In the genomic region with DNA sequence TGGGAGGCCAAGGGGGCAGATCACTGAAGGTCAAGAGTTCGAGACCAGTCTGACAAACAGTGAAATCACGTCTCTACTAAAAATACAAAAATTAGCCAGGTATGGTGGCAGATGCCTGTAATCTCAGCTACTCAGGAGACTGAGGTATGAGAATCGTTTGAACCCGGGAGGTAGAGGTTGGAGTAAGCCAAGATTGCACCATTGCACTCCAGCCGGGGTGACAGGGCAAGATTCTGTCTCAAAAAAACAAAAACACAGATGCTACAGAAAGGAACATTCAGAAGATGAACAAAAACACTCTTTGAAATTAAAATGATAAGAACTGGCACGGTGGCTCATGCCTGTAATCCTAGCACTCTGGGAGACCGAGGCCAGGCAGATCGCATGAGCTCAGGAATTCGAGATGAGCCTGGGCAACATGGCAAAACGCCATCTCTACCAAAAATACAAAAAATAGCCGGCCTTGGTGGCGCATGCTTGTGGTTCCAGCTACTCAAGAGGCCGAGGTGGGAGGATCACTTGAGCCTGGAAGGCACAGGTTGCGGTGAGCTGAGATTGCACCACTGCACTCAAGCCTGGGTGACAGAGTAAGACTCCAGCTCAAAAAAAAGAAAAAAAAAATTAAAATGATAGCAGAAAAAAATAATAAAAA, we compare ENCODE assay signal across 1 cellular context.
TF ChIP-seq lines count a peak whose summit lies in the region.

No MANE protein-coding gene starts in this region.

TF ChIP-seq in WTC11, 78 proteins besides CTCF, POLR2A, EP300 and RAD21 (continued from another document):
- TF ChIP-seq STAT6 (CRISPR knock-in tag; conservative IDR thresholded peaks at IDR 0.05; ENCODE audit: low read depth), result no peak
